ENCODE assay signal across 2 cellular contexts in genomic region chr10:75648854-75649253, GRCh38.
TF ChIP-seq lines count a peak whose summit lies in the region.

No MANE protein-coding gene starts in this region.

TF ChIP-seq in IMR-90, 13 proteins besides CTCF, POLR2A, EP300 and RAD21:
- peak; percentile 72 for TF ChIP-seq CEBPB (IDR thresholded peaks at IDR 0.05; ENCODE audit: low read depth, low read length)
- no peak for TF ChIP-seq SMC3 (IDR thresholded peaks at IDR 0.05; ENCODE audit: low read depth, low read length)
TF ChIP-seq in IMR-90: peak in this region for 1.

TF ChIP-seq in GM12878, 131 proteins besides CTCF, POLR2A, EP300 and RAD21:
- TF ChIP-seq RCOR1 (conservative IDR thresholded peaks at IDR 0.05; ENCODE audit: low read depth, low read length), result no peak
